ENCODE assay signal across 8 cellular contexts in the genomic region with DNA sequence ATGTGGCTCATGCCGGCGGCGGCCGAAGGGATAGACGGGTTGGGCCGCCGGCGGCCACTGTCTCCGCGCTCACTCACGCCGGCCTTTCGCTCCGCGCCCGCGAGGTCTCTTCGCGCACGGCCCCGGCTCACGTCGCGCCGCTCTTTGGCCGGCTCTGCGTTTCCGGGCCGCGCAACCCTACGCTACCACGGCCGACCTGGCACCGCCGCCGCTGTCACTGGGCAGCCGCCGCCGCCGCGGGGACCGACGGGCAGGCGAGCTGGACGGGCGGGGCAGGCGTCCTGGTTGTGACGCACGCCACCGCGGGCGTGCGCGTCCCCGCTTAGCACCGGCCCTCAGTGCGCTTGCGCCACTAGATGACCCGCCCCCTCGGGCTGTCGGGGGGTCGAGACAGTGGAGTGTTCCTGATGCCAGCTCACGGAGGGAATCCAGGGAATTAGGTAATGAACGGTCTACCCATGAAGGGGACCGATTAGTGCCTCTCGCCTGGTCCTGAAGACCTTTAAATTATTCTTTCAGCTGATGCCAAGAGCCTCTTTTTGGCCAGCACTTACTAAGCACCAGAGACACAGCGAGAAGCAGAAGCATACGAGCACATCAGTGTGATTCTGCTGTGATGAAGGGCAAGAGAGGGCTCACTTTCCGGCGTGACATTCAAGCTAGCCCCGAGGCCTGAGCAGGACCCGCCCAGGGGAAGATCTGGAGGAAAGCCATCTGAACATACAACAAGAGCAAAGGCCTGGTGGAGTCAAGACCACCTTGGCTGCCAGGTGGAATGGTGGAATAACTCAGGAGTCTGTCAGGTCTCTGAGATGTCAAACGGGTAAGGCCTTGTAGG. TPM values are rescaled to one million over a fixed set of nuclear protein-coding genes. Genes with fewer than 3 reads are reported as not detected.
A peak's percentile ranks its signal among the peaks of the same experiment; 100 is the strongest.
DNase-seq lines count a peak whose midpoint lies in the region; ATAC-seq and TF ChIP-seq lines count a peak whose summit lies in the region.

A gene (minus strand): TSS at position 289 of the 838 bp plus-strand sequence. CDS start 278 bp downstream, at position 11.

- no peaks in the 10 kb centered on the region for H3K27me3 ChIP-seq in testis

- no peaks in the 10 kb centered on the region for H3K36me3 ChIP-seq in testis (ENCODE audit: low read depth, missing control alignments)

- no peak for TF ChIP-seq CTCF in GM10248 (IDR thresholded peaks at IDR 0.05; ENCODE audit: control extremely low read depth, extremely low read depth, low read depth, missing control alignments)
- no peak for TF ChIP-seq CTCF in HFF-Myc (IDR thresholded peaks at IDR 0.05; ENCODE audit: low read depth, low read length, missing control alignments)
- TF ChIP-seq CTCF in osteocyte (IDR thresholded peaks at IDR 0.05), result no peak
- no peak for TF ChIP-seq CTCF in testis (IDR thresholded peaks at IDR 0.05)

- H3K27me3 Mint-ChIP-seq in activated naive CD8-positive, alpha-beta T cell treated with anti-CD3 and anti-CD28 coated beads, Interleukin-2, amount 10 ng/mL, durations not matched to agents 7 days and 5 days, result no peaks in the 10 kb centered on the region
- no peaks in the 10 kb centered on the region for H3K27me3 Mint-ChIP-seq in osteocyte (ENCODE audit: unreplicated experiment)

- WGBS in testis, 2 donors, result 2 to 5% methylated on average over 10 to 41 of the region's 73 CpGs

- H3K4me1 ChIP-seq in testis, result peaks cover 4% of the 10 kb centered on the region

- peak within 1 kb of the TSS; percentile 61 for H3K4me3 ChIP-seq in HFF-Myc (replicated peaks; ENCODE audit: low read depth, low read length)
- H3K4me3 ChIP-seq in testis, result peak within 1 kb of the TSS; percentile 96 to 98

- ATAC-seq in activated naive CD8-positive, alpha-beta T cell treated with anti-CD3 and anti-CD28 coated beads, Interleukin-2, amount 10 ng/mL, durations not matched to agents 7 days and 5 days (ENCODE audit: low read depth), result peak; percentile 82
- ATAC-seq in Right ventricle myocardium inferior, result peak; percentile 95

- H3K9me3 ChIP-seq in testis, result no peaks in the 10 kb centered on the region

- peak within 1 kb of the TSS; percentile 74 for H3K4me3 Mint-ChIP-seq in activated naive CD8-positive, alpha-beta T cell treated with anti-CD3 and anti-CD28 coated beads, Interleukin-2, amount 10 ng/mL, durations not matched to agents 7 days and 5 days
- peak within 1 kb of the TSS; percentile 85 for H3K4me3 Mint-ChIP-seq in osteocyte (ENCODE audit: unreplicated experiment)

- peaks cover 13% of the 10 kb centered on the region for H3K36me3 Mint-ChIP-seq in activated naive CD8-positive, alpha-beta T cell treated with anti-CD3 and anti-CD28 coated beads, Interleukin-2, amount 10 ng/mL, durations not matched to agents 7 days and 5 days
- H3K36me3 Mint-ChIP-seq in osteocyte (ENCODE audit: unreplicated experiment), result peaks cover 6% of the 10 kb centered on the region

- CTCF ChIA-PET in GM10248 (lab: Yijun Ruan, JAX), result interaction anchor here (1.0 to 1.9 kb wide), 7 partner anchors 8 to 166 kb away, joined by 3 to 4 read pairs (median 3); a partner anchor contains a TSS

- intact Hi-C loops in Right ventricle myocardium inferior (cut with DNase I) (no loop called here), testis (cut with DNase I; ENCODE audit: low total_unique reads) (no loop called here)

- peaks cover 18% of the 10 kb centered on the region for H3K4me1 Mint-ChIP-seq in activated naive CD8-positive, alpha-beta T cell treated with anti-CD3 and anti-CD28 coated beads, Interleukin-2, amount 10 ng/mL, durations not matched to agents 7 days and 5 days
- H3K4me1 Mint-ChIP-seq in osteocyte (ENCODE audit: unreplicated experiment), result peaks cover 28% of the 10 kb centered on the region

- peak within 1 kb of the TSS; percentile 87 for H3K27ac Mint-ChIP-seq in activated naive CD8-positive, alpha-beta T cell treated with anti-CD3 and anti-CD28 coated beads, Interleukin-2, amount 10 ng/mL, durations not matched to agents 7 days and 5 days
- peak within 1 kb of the TSS; percentile 98 for H3K27ac Mint-ChIP-seq in osteocyte (ENCODE audit: unreplicated experiment)

- DNase-seq in GM10248 (ENCODE audit: extremely low spot score) (peak; percentile 97), HFF-Myc (ENCODE audit: extremely low read depth, low read depth) (peak; percentile 54), NAMALWA (ENCODE audit: low spot score) (peak; percentile 61), SW 1271 (lab: John Stamatoyannopoulos, UW) (peak; percentile 51 to 72), Right ventricle myocardium inferior (ENCODE audit: missing footprints) (peak; percentile 96), osteocyte (ENCODE audit: extremely low spot score, unreplicated experiment) (peak; percentile 96), testis (peak; percentile 91)
- DNase-seq in activated naive CD8-positive, alpha-beta T cell treated with anti-CD3 and anti-CD28 coated beads, Interleukin-2, amount 10 ng/mL, durations not matched to agents 7 days and 5 days, result peak; percentile 86

- TF ChIP-seq POLR2A in testis (IDR thresholded peaks at IDR 0.05), result peak; percentile 25

- H3K9me3 Mint-ChIP-seq in activated naive CD8-positive, alpha-beta T cell treated with anti-CD3 and anti-CD28 coated beads, Interleukin-2, amount 10 ng/mL, durations not matched to agents 7 days and 5 days, result no peaks in the 10 kb centered on the region
- H3K9me3 Mint-ChIP-seq in osteocyte (ENCODE audit: unreplicated experiment), result no peaks in the 10 kb centered on the region

- POLR2A ChIA-PET in GM10248 (lab: Yijun Ruan, JAX), result interaction anchor here (1.0 to 1.2 kb wide), 2 partner anchors 72 to 246 kb away, joined by 3 read pairs; a partner anchor contains a TSS
- POLR2A ChIA-PET in activated naive CD8-positive, alpha-beta T cell treated with anti-CD3 and anti-CD28 coated beads, Interleukin-2, amount 10 ng/mL, durations not matched to agents 7 days and 5 days (lab: Charles Lee), result interaction anchor here (0.6 to 2.6 kb wide), 14 partner anchors 8 to 246 kb away, joined by 3 to 20 read pairs (median 4); a partner anchor contains a TSS

- peak within 1 kb of the TSS; percentile 94 to 97 for H3K27ac ChIP-seq in testis

RNA-seq across cellular contexts. Expression of the gene that starts here (rescaled TPM):
- total RNA-seq in activated naive CD8-positive, alpha-beta T cell treated with anti-CD3 and anti-CD28 coated beads, Interleukin-2, amount 10 ng/mL, durations not matched to agents 7 days and 5 days, result 10 to 100 TPM; 37.0 to 37.6 TPM
- total RNA-seq in Right ventricle myocardium inferior (57.9 TPM), osteocyte (61.6 and 61.8 TPM in 2 replicates), testis (100 to 1,000 TPM in 1 of 2 donors, 10 to 100 TPM in 1; 52.2 to 150 TPM)
- polyA plus RNA-seq in testis (ENCODE audit: insufficient read depth, low read depth, low replicate concordance), result 166 TPM

Comparison
In these comparisons a context has a peak if more than half of its experiments do, and no peak if none do; other contexts are left out.
1. Peak in every context shown above with its lines: DNase-seq, ATAC-seq, H3K4me3 ChIP-seq and H3K27ac ChIP-seq.